ENCODE assay signal across 24 cellular contexts in the genomic region with DNA sequence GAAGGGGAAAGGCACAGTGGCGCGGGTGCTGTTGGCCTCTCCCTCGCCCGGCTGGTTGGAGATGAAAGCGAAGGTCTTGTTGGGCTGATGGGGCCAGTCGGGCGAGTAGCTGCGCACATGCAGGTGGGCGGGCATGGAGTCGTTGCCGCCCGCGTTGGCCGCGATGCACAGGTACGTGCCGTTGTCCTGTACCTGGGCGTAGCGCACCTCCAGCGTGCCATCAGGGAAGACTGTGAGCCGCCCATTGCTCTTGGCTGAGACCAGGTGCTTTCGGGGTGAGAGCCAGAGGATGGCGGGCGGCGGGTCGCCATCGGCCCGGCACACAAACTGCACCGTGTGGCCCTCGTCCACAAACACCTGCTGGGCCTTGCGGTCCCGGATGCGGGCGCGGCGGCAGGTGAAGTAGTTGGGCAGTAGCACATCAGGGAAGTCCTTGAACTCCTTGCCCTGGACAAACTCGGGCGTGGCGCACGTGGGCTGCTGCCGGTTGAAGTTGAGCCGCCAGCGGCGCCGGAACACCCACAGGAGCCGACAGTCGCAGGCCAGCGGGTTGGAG. TPM values are rescaled to one million over a fixed set of nuclear protein-coding genes. Genes with fewer than 3 reads are reported as not detected.
"Had no signal": no experiment of that assay in that cellular context is flagged by ENCODE, and none has a peak within 500 bp of the region (broad histone marks: within the 10 kb centered on the region; RNA-seq: fewer than 3 reads in every experiment).

No MANE protein-coding gene starts in this region.

- H3K4me1 ChIP-seq: SJCRH30 had no signal

- H3K36me3 ChIP-seq: SJCRH30 had no signal

- H3K4me1 Mint-ChIP-seq: IgD-negative memory B cell had no signal

- FAIRE-seq: HTR-8/SVneo, K562 had no signal

- H3K4me3 Mint-ChIP-seq: IgD-negative memory B cell had no signal

- H3K9me3 ChIP-seq: SJCRH30 had no signal

- H3K27ac ChIP-seq: HL-60, KMS-11, RWPE1, SJCRH30 had no signal

- H3K27ac Mint-ChIP-seq: IgD-negative memory B cell had no signal

- H3K4me3 ChIP-seq: K562, SJCRH30, SK-N-MC had no signal

- DNase-seq: Kasumi-1, MM.1S, NCI-H1092 treated with DMSO at 0.1 percent for 48 hours, NCI-H1436, NCI-H187, NCI-H2029, NCI-H2081 treated with DMSO at 0.1 percent for 48 hours, NCI-H2171, NCI-H226, NCI-H446, NCI-H510A, NCI-H524 treated with DMSO at 0.1 percent for 48 hours, NCI-H69, NCI-H774, SHP77 treated with DMSO at 0.1 percent for 48 hours, SJCRH30 had no signal

- ATAC-seq: K562 had no signal

RNA-seq across cellular contexts. Expression of a gene that starts 18.4 kb away (rescaled TPM):
- total RNA-seq: M059J had no signal
- polyA plus RNA-seq: IgD-negative memory B cell had no signal
